ENCODE assay signal across 2 cellular contexts in genomic region chr7:54904130-54904529, GRCh38.
TF ChIP-seq lines count a peak whose summit lies in the region.

No MANE protein-coding gene starts in this region.

TF ChIP-seq in A549, 52 proteins besides CTCF, POLR2A, EP300 and RAD21 (continued from another document):
- TF ChIP-seq ZC3H11A (IDR thresholded peaks at IDR 0.05) (no peak), NPAS2 (CRISPR knock-in tag; IDR thresholded peaks at IDR 0.05; ENCODE audit: borderline replicate concordance) (no peak), EHF (CRISPR knock-in tag; IDR thresholded peaks at IDR 0.05) (no peak), HMGXB4 (CRISPR knock-in tag; IDR thresholded peaks at IDR 0.05; ENCODE audit: borderline replicate concordance) (no peak), USF2 (IDR thresholded peaks at IDR 0.05) (no peak), JUNB (IDR thresholded peaks at IDR 0.05) (no peak)
TF ChIP-seq in A549: peak in this region for 0.

TF ChIP-seq in IMR-90, 13 proteins besides CTCF, POLR2A, EP300 and RAD21 (continued from another document):
- TF ChIP-seq USF2 (IDR thresholded peaks at IDR 0.05; ENCODE audit: low read depth, low read length) (peak; percentile 58), CEBPB (IDR thresholded peaks at IDR 0.05; ENCODE audit: low read depth, low read length) (peak; percentile 89), BHLHE40 (IDR thresholded peaks at IDR 0.05; ENCODE audit: low read depth, low read length) (peak; percentile 52), ELK1 (IDR thresholded peaks at IDR 0.05; ENCODE audit: borderline replicate concordance, low read depth, low read length) (no peak)
